ENCODE assay signal across 2 cellular contexts in the genomic region with DNA sequence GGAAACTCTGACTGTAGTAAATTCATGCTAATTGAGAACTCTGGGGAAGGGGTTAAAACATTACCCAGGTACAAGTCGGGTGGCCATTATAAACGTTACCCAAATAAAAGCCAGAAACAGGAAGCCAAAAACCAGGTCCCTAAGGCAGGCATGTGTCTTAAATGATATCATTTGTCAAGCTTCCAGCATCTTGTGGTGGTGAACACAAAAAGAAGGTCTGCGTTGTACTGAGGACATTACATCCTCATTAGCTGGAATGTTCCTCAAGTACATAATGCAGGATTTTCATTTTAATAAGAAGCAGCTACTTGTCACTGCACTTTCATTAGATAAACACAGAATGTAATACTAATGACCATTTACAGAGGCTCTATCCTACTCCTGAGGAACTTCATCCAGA.
TF ChIP-seq lines count a peak whose summit lies in the region.

No MANE protein-coding gene starts in this region.

TF ChIP-seq in IMR-90, 13 proteins besides CTCF, POLR2A, EP300 and RAD21:
- no peak for TF ChIP-seq CHD1 (IDR thresholded peaks at IDR 0.05; ENCODE audit: low read depth, low read length)
- TF ChIP-seq FOS (IDR thresholded peaks at IDR 0.05; ENCODE audit: low read depth, low read length) = no peak
- no peak for TF ChIP-seq CEBPB (IDR thresholded peaks at IDR 0.05; ENCODE audit: low read depth, low read length)
- no peak for TF ChIP-seq MAZ (IDR thresholded peaks at IDR 0.05; ENCODE audit: borderline replicate concordance, low read depth, low read length)
- TF ChIP-seq RFX5 (IDR thresholded peaks at IDR 0.05; ENCODE audit: low read depth, low read length) = no peak
- TF ChIP-seq, protein P1, sequence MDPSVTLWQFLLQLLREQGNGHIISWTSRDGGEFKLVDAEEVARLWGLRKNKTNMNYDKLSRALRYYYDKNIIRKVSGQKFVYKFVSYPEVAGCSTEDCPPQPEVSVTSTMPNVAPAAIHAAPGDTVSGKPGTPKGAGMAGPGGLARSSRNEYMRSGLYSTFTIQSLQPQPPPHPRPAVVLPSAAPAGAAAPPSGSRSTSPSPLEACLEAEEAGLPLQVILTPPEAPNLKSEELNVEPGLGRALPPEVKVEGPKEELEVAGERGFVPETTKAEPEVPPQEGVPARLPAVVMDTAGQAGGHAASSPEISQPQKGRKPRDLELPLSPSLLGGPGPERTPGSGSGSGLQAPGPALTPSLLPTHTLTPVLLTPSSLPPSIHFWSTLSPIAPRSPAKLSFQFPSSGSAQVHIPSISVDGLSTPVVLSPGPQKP (IDR thresholded peaks at IDR 0.05; ENCODE audit: borderline replicate concordance, low read depth, low read length) = no peak
- TF ChIP-seq MXI1 (IDR thresholded peaks at IDR 0.05; ENCODE audit: borderline replicate concordance, low read depth, low read length) = no peak
- TF ChIP-seq BHLHE40 (IDR thresholded peaks at IDR 0.05; ENCODE audit: low read depth, low read length) = no peak
- no peak for TF ChIP-seq NFE2L2 (IDR thresholded peaks at IDR 0.05; ENCODE audit: low read depth, low read length)
- no peak for TF ChIP-seq RCOR1 (IDR thresholded peaks at IDR 0.05; ENCODE audit: insufficient replicate concordance, low read length)
- TF ChIP-seq, protein P2, sequence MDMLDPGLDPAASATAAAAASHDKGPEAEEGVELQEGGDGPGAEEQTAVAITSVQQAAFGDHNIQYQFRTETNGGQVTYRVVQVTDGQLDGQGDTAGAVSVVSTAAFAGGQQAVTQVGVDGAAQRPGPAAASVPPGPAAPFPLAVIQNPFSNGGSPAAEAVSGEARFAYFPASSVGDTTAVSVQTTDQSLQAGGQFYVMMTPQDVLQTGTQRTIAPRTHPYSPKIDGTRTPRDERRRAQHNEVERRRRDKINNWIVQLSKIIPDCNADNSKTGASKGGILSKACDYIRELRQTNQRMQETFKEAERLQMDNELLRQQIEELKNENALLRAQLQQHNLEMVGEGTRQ (IDR thresholded peaks at IDR 0.05; ENCODE audit: low read depth, low read length) = no peak
- no peak for TF ChIP-seq MAFK (IDR thresholded peaks at IDR 0.05; ENCODE audit: low read depth, low read length)
- TF ChIP-seq SMC3 (IDR thresholded peaks at IDR 0.05; ENCODE audit: low read depth, low read length) = no peak

TF ChIP-seq in K562, 482 proteins besides CTCF, POLR2A, EP300 and RAD21:
- no peak for TF ChIP-seq NCOA4 (IDR thresholded peaks at IDR 0.05; ENCODE audit: partially characterized antibody)
